Comparison of ENCODE assay signal across 8 cellular contexts in genomic region chr3:97971679-97972567, GRCh38. TPM values are rescaled to one million over a fixed set of nuclear protein-coding genes. Genes with fewer than 3 reads are reported as not detected.
DNase-seq lines count a peak whose midpoint lies in the region; ATAC-seq, FAIRE-seq and TF ChIP-seq lines count a peak whose summit lies in the region.

Gene RIOX2, minus strand, starts transcription at chr3:97972431. Its CDS starts 4,838 bp downstream, at chr3:97967593.

- peak; percentile 92 for ATAC-seq in HG02642 (IDR thresholded peaks at IDR 0.05; ENCODE audit: poor library complexity, unreplicated experiment)

- in situ Hi-C loops in astrocyte of the spinal cord (cut with HindIII; ENCODE audit: low sequenced_read_pairs): no loop called here

- TF ChIP-seq POLR2A in GM12892 (IDR thresholded peaks at IDR 0.05; ENCODE audit: low read depth, low read length): peak; percentile 82; the same call in 1 of the 2 replicates

- H3K4me3 ChIP-seq in astrocyte of the spinal cord (ENCODE audit: low read depth, low read length) (peak within 1 kb of the TSS; percentile 55), iPS-11a (ENCODE audit: low read depth, low read length) (peak within 1 kb of the TSS; percentile 69), skeletal muscle cell (ENCODE audit: low read depth, low read length) (peak within 1 kb of the TSS; percentile 67)

- DNase-seq in GM12892 (ENCODE audit: insufficient read length) (peak; percentile 70), NCI-H1105 treated with DMSO at 0.1 percent for 48 hours (lab: John Stamatoyannopoulos, UW) (peak; percentile 50), T1000 (lab: John Stamatoyannopoulos, UW) (peak; percentile 56), astrocyte of the spinal cord (ENCODE audit: low read depth, low spot score) (peak; percentile 66), skeletal muscle cell (ENCODE audit: low read depth) (no peak), NCI-H1436 (lab: John Stamatoyannopoulos, UW) (no peak)

- FAIRE-seq in GM12892 (lab: Jason Lieb, UNC): peak; percentile 94

- TF ChIP-seq CTCF in astrocyte of the spinal cord (IDR thresholded peaks at IDR 0.05; ENCODE audit: low read depth, low read length): peak; percentile 21

RNA-seq across cellular contexts. Expression of gene RIOX2, which starts in this region (rescaled TPM):
- 27.0 TPM for polyA plus RNA-seq in GM12892 (2012; ENCODE audit: missing spikeins)

Comparison
In these comparisons a context has a peak if more than half of its experiments do, and no peak if none do; other contexts are left out.
1. DNase-seq: peak in GM12892 (single experiment), NCI-H1105 treated with DMSO at 0.1 percent for 48 hours (single experiment), T1000 (single experiment) and astrocyte of the spinal cord (single experiment); none in skeletal muscle cell (single experiment) and NCI-H1436 (single experiment).
2. Peak in every context shown above with its lines, with median percentiles within 50 percentile points of each other: H3K4me3 ChIP-seq.